ENCODE assay signal across 1 cellular context in genomic region chr7:128740996-128741395, GRCh38.
A peak's percentile ranks its signal among the peaks of the same experiment; 100 is the strongest.
TF ChIP-seq lines count a peak whose summit lies in the region.

No MANE protein-coding gene starts in this region.

TF ChIP-seq in K562, 482 proteins besides CTCF, POLR2A, EP300 and RAD21:
- TF ChIP-seq NCOA6 (IDR thresholded peaks at IDR 0.05) (0 out of 2 replicates have a peak, but pooled peaks have one; percentile 20), HDAC3 (IDR thresholded peaks at IDR 0.05; ENCODE audit: borderline replicate concordance, partially characterized antibody) (peak; percentile 61), NFIX (CRISPR knock-in tag; IDR thresholded peaks at IDR 0.05; ENCODE audit: low read depth) (peak; percentile 66), SP1 (CRISPR knock-in tag; IDR thresholded peaks at IDR 0.05) (peak; percentile 68), ZNF121 (CRISPR knock-in tag; conservative IDR thresholded peaks at IDR 0.05) (no peak), DACH1 (IDR thresholded peaks at IDR 0.05; ENCODE audit: partially characterized antibody) (peak; percentile 39), EP400 (IDR thresholded peaks at IDR 0.05) (peak; percentile 24; the same call in 1 of the 2 replicates), PBX2 (CRISPR knock-in tag; IDR thresholded peaks at IDR 0.05; ENCODE audit: low read depth) (no peak), PBX2 (tag; conservative IDR thresholded peaks at IDR 0.05; ENCODE audit: low read depth) (no peak), DMBX1 (CRISPR knock-in tag; IDR thresholded peaks at IDR 0.05; ENCODE audit: borderline replicate concordance) (no peak), RBFOX2 (IDR thresholded peaks at IDR 0.05; ENCODE audit: low read depth, low read length) (peak; percentile 33; the same call in 1 of the 2 replicates), MAFF (IDR thresholded peaks at IDR 0.05; ENCODE audit: low read length) (peak; percentile 36), NFIC (IDR thresholded peaks at IDR 0.05) (peak; percentile 97), C11orf30 (IDR thresholded peaks at IDR 0.05; ENCODE audit: low read depth) (peak; percentile 66), NUFIP1 (IDR thresholded peaks at IDR 0.05; ENCODE audit: partially characterized antibody) (no peak), EZH2 (IDR thresholded peaks at IDR 0.05; ENCODE audit: borderline replicate concordance, low read depth, low read length) (no peak), NR2C1 (IDR thresholded peaks at IDR 0.05) (0 out of 2 replicates have a peak, but pooled peaks have one; percentile 29), NR2C1 (tag; IDR thresholded peaks at IDR 0.05) (no peak), TOE1 (IDR thresholded peaks at IDR 0.05; ENCODE audit: borderline replicate concordance) (no peak), TOE1 (CRISPR knock-in tag; IDR thresholded peaks at IDR 0.05; ENCODE audit: borderline replicate concordance, low read depth) (0 out of 2 replicates have a peak, but pooled peaks have one; percentile 29), SMAD1 (IDR thresholded peaks at IDR 0.05; ENCODE audit: low read depth, low read length, partially characterized antibody) (peak; percentile 42), ZNF316 (IDR thresholded peaks at IDR 0.05) (peak; percentile 76), HMG20A (CRISPR knock-in tag; conservative IDR thresholded peaks at IDR 0.05) (no peak)
